Comparison of ENCODE assay signal across 9 cellular contexts in the genomic region with DNA sequence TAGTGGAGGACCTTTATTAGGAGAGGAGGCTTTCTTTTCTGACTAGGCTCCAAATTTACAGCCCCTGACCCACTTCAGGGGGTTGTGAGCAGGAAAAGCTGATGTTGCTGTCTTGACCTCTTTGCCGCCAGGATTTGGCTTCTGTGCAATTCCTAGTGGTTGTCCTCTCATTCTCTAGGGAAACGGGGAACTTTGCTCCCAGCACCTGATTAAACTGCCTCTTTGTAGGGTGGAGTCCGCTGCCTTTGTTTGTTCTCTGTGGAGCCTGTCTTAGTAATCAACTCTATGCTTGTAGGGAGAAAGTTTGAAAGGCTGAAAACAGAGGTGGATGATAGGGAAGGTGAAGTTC. TPM values are rescaled to one million over a fixed set of nuclear protein-coding genes. Genes with fewer than 3 reads are reported as not detected.
A peak's percentile ranks its signal among the peaks of the same experiment; 100 is the strongest.
DNase-seq lines count a peak whose midpoint lies in the region; ATAC-seq lines count a peak whose summit lies in the region.
"Had no signal": no experiment of that assay in that cellular context is flagged by ENCODE, and none has a peak within 500 bp of the region (broad histone marks: within the 10 kb centered on the region; RNA-seq: fewer than 3 reads in every experiment).

No MANE protein-coding gene starts in this region.

- no peak for ATAC-seq in HG02763 (IDR thresholded peaks at IDR 0.05; ENCODE audit: unreplicated experiment)
- ATAC-seq in GM19463 (IDR thresholded peaks at IDR 0.05; ENCODE audit: unreplicated experiment): no peak

- H3K27me3 ChIP-seq in thymus (ENCODE audit: control insufficient read depth, insufficient read depth): no peaks in the 10 kb centered on the region

- 94% methylated on average over 3 of the region's 3 CpGs for WGBS in thymus

- H3K36me3 Mint-ChIP-seq in dendritic cell treated with granulocyte-macrophage colony-stimulating factor and Interleukin-4, amounts not matched to agents 40 ng/mL and 50 ng/mL, for 4 days (ENCODE audit: low read depth): peaks cover 53% of the 10 kb centered on the region
- H3K36me3 Mint-ChIP-seq in T-helper 2 cell treated with Interferon-gamma antibody and Interleukin-4, amounts not matched to agents 5 μg/mL and 100 μg/mL, for 36 hours (ENCODE audit: low read depth): no peaks in the 10 kb centered on the region

- peak overlapping the region; percentile 53 for H3K27ac ChIP-seq in thymus (ENCODE audit: low read depth)

- no peaks in the 10 kb centered on the region for H3K9me3 Mint-ChIP-seq in dendritic cell treated with granulocyte-macrophage colony-stimulating factor and Interleukin-4, amounts not matched to agents 40 ng/mL and 50 ng/mL, for 4 days
- H3K9me3 Mint-ChIP-seq in T-helper 2 cell treated with Interferon-gamma antibody and Interleukin-4, amounts not matched to agents 5 μg/mL and 100 μg/mL, for 36 hours: no peaks in the 10 kb centered on the region
- H3K9me3 Mint-ChIP-seq: T-helper 1 cell treated with Interleukin-12 subunit alpha and Interleukin-12 subunit beta and Interleukin-4 antibody, amounts not matched to agents 30 μg/mL and 1 μg/mL, for 36 hours had no signal

- DNase-seq in LHCN-M2 (ENCODE audit: low read depth) (peak; percentile 66), lung microvascular endothelial cell (ENCODE audit: low read depth in 2 of 2) (peak; percentile 70 to 76), NCI-H2107 (lab: John Stamatoyannopoulos, UW) (no peak)
- DNase-seq in T-helper 2 cell treated with Interferon-gamma antibody and Interleukin-4, amounts not matched to agents 5 μg/mL and 100 μg/mL, for 36 hours (ENCODE audit: low spot score): no peak

- no peaks in the 10 kb centered on the region for H3K9me3 ChIP-seq in thymus (ENCODE audit: control insufficient read depth)

- H3K27me3 Mint-ChIP-seq in dendritic cell treated with granulocyte-macrophage colony-stimulating factor and Interleukin-4, amounts not matched to agents 40 ng/mL and 50 ng/mL, for 4 days: no peaks in the 10 kb centered on the region
- peaks cover 2% of the 10 kb centered on the region for H3K27me3 Mint-ChIP-seq in T-helper 2 cell treated with Interferon-gamma antibody and Interleukin-4, amounts not matched to agents 5 μg/mL and 100 μg/mL, for 36 hours (ENCODE audit: low read depth)

- H3K27ac Mint-ChIP-seq in dendritic cell treated with granulocyte-macrophage colony-stimulating factor and Interleukin-4, amounts not matched to agents 40 ng/mL and 50 ng/mL, for 4 days: peak overlapping the region; percentile 51
- no peak overlapping the region for H3K27ac Mint-ChIP-seq in T-helper 2 cell treated with Interferon-gamma antibody and Interleukin-4, amounts not matched to agents 5 μg/mL and 100 μg/mL, for 36 hours
- H3K27ac Mint-ChIP-seq: T-helper 1 cell treated with Interleukin-12 subunit alpha and Interleukin-12 subunit beta and Interleukin-4 antibody, amounts not matched to agents 30 μg/mL and 1 μg/mL, for 36 hours had no signal

- H3K4me3 Mint-ChIP-seq in dendritic cell treated with granulocyte-macrophage colony-stimulating factor and Interleukin-4, amounts not matched to agents 40 ng/mL and 50 ng/mL, for 4 days: no peak overlapping the region
- no peak overlapping the region for H3K4me3 Mint-ChIP-seq in T-helper 2 cell treated with Interferon-gamma antibody and Interleukin-4, amounts not matched to agents 5 μg/mL and 100 μg/mL, for 36 hours
- H3K4me3 Mint-ChIP-seq: T-helper 1 cell treated with Interleukin-12 subunit alpha and Interleukin-12 subunit beta and Interleukin-4 antibody, amounts not matched to agents 30 μg/mL and 1 μg/mL, for 36 hours had no signal

- H3K36me3 ChIP-seq in thymus (ENCODE audit: control insufficient read depth, insufficient read depth): no peaks in the 10 kb centered on the region

- H3K4me1 Mint-ChIP-seq in dendritic cell treated with granulocyte-macrophage colony-stimulating factor and Interleukin-4, amounts not matched to agents 40 ng/mL and 50 ng/mL, for 4 days (ENCODE audit: low read depth): peaks cover 94% of the 10 kb centered on the region
- H3K4me1 Mint-ChIP-seq in T-helper 2 cell treated with Interferon-gamma antibody and Interleukin-4, amounts not matched to agents 5 μg/mL and 100 μg/mL, for 36 hours (ENCODE audit: low read depth): peaks cover 23% of the 10 kb centered on the region

- peaks cover 5% of the 10 kb centered on the region for H3K4me1 ChIP-seq in thymus (ENCODE audit: control insufficient read depth, insufficient read depth, low read length)

- H3K4me3 ChIP-seq in thymus (ENCODE audit: low read length): no peak overlapping the region

- intact Hi-C loops in dendritic cell treated with granulocyte-macrophage colony-stimulating factor and Interleukin-4, amounts not matched to agents 40 ng/mL and 50 ng/mL, for 4 days (cut with micrococcal nuclease): no loop called here

RNA-seq across cellular contexts. Expression of a gene that starts 16.3 kb away (rescaled TPM):
- total RNA-seq in LHCN-M2 (2014; rRNA removed): 68.5 and 83.3 TPM in 2 replicates
- 53.3 TPM for polyA plus RNA-seq in LHCN-M2 (2012)
- 174 and 212 TPM in 2 replicates for total RNA-seq in lung microvascular endothelial cell
- 34.9 TPM for polyA plus RNA-seq in thymus

RNA-seq across cellular contexts. Expression of a gene that starts 26.3 kb away (rescaled TPM):
- total RNA-seq in LHCN-M2 (2014; rRNA removed) (not detected in 2 replicates), lung microvascular endothelial cell (not detected in 2 replicates)
- 0.05 TPM for polyA plus RNA-seq in LHCN-M2 (2012)
- polyA plus RNA-seq in thymus: 0.02 TPM

RNA-seq across cellular contexts. Expression of a gene that starts 36.7 kb away (rescaled TPM):
- 123 and 183 TPM in 2 replicates for total RNA-seq in LHCN-M2 (2014; rRNA removed)
- 237 TPM for polyA plus RNA-seq in LHCN-M2 (2012)
- 66.3 and 73.8 TPM in 2 replicates for total RNA-seq in lung microvascular endothelial cell
- 198 TPM for polyA plus RNA-seq in thymus

Comparison
In these comparisons a context has a peak if more than half of its experiments do, and no peak if none do; other contexts are left out.
1. DNase-seq: peak in LHCN-M2 (single experiment) and lung microvascular endothelial cell (2 of 2); none in T-helper 2 cell treated with Interferon-gamma antibody and Interleukin-4, amounts not matched to agents 5 μg/mL and 100 μg/mL, for 36 hours (single experiment) and NCI-H2107 (single experiment).